In the genomic region with DNA sequence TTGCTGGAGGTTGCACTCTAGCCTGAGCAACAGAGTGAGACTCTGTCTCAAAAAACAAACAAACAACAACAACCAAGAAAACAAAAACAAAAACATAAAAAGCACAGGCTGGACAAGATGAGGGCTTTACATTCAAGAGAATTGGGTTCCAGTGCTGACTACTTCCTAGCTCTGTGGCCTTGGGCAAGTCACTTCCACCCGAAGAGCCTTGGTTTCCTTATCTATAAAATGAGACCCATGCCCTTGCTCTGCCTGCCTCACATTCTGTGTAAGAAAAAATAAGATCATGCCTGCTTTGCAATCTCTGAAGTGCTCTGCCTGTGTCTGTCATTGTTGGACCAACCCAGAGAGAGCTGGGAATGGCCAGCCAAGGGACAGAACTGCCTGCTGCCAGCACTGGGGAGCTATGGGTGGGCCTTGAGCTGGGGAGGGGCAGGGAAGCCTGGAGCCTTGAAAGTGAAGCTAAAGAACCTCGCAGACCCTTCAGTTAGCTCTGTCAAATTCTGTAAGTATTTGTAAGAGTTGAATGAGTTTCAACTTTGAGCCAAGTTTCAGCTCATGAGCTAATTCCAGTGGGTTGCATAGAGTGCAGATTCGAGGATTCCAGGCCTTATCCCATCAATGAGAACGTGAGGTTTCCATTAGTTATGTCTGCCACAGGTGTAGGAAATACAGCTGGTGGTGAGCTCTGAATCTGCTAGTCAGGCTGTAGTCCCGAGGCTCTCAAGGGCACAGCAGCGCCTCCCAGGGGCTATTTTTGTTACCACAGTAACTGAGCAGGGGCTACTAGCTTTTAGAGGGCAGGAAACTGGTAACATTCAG, we compare ENCODE assay signal across 8 cellular contexts.
A peak's percentile ranks its signal among the peaks of the same experiment; 100 is the strongest.
DNase-seq lines count a peak whose midpoint lies in the region; ATAC-seq and TF ChIP-seq lines count a peak whose summit lies in the region.

No MANE protein-coding gene starts in this region.

- TF ChIP-seq CTCF in DND-41 (IDR thresholded peaks at IDR 0.05; ENCODE audit: borderline replicate concordance, extremely low read depth, low read length, poor library complexity, severe bottlenecking) (peak; percentile 63), HFFc6 (IDR thresholded peaks at IDR 0.05) (peak; percentile 45; the same call in 1 of the 2 replicates), mammary epithelial cell (conservative IDR thresholded peaks at IDR 0.05 in 1 of 2, IDR thresholded peaks at IDR 0.05 in 1 of 2; ENCODE audit: extremely low read depth in 1 of 2, insufficient read depth in 1 of 2, low read depth in 1 of 2, low read length in 2 of 2) (peak; percentile 42 to 44)

- 50% methylated on average over 6 of the region's 6 CpGs for WGBS in mammary epithelial cell (ENCODE audit: low coverage, missing lambda C conversion rate)

- H3K9me3 ChIP-seq in DND-41 (ENCODE audit: insufficient read depth, low read length, severe bottlenecking) (no peaks in the 10 kb centered on the region), mammary epithelial cell (replicated peaks; ENCODE audit: insufficient read depth, low read length) (no peaks in the 10 kb centered on the region)
- no peaks in the 10 kb centered on the region for H3K9me3 ChIP-seq in naive thymus-derived CD4-positive, alpha-beta T cell (ENCODE audit: control insufficient read depth in 2 of 3, low read length in 3 of 3)

- no peak overlapping the region for H3K4me3 Mint-ChIP-seq in HFFc6
- H3K4me3 Mint-ChIP-seq in naive thymus-derived CD4-positive, alpha-beta T cell, result no peak overlapping the region

- DNase-seq in DND-41, result peak; percentile 48
- no peak for DNase-seq in HFFc6
- peak; percentile 89 for DNase-seq in RPMI8226
- DNase-seq in mammary epithelial cell, result peak; percentile 53
- DNase-seq in naive thymus-derived CD4-positive, alpha-beta T cell, result peak in 6 of 9 donors; percentile 4 to 28 (median 11)
- DNase-seq in midbrain (lab: John Stamatoyannopoulos, UW), result no peak

- no peaks in the 10 kb centered on the region for H3K36me3 Mint-ChIP-seq in HFFc6 (ENCODE audit: low read depth)
- peaks cover 0 to 7% (median 4%) of the 10 kb centered on the region in 5 donors for H3K36me3 Mint-ChIP-seq in naive thymus-derived CD4-positive, alpha-beta T cell

- H3K4me1 Mint-ChIP-seq in HFFc6 (ENCODE audit: low read depth), result no peaks in the 10 kb centered on the region
- H3K4me1 Mint-ChIP-seq in naive thymus-derived CD4-positive, alpha-beta T cell, result peaks cover 0 to 9% (median 0%) of the 10 kb centered on the region in 7 donors

- in situ Hi-C loops in mammary epithelial cell (cut with MboI; ENCODE audit: low sequenced_read_pairs in 2 of 2), result no loop called here

- H3K27me3 ChIP-seq in DND-41 (ENCODE audit: insufficient read depth, low read length, poor library complexity) (no peaks in the 10 kb centered on the region), mammary epithelial cell (ENCODE audit: insufficient read depth, low read length) (peaks cover 4% of the 10 kb centered on the region)
- H3K27me3 ChIP-seq in naive thymus-derived CD4-positive, alpha-beta T cell (ENCODE audit: control insufficient read depth in 2 of 2, insufficient read depth in 2 of 2, low read length in 2 of 2), result peaks cover 0 to 3% of the 10 kb centered on the region in 2 donors

- H4K20me1 ChIP-seq in DND-41 (ENCODE audit: insufficient read depth, low read length), result no peaks in the 10 kb centered on the region
- no peaks in the 10 kb centered on the region for H4K20me1 ChIP-seq in mammary epithelial cell (ENCODE audit: insufficient read depth, low read length)

- H3K27ac Mint-ChIP-seq in HFFc6, result no peak overlapping the region
- no peak overlapping the region for H3K27ac Mint-ChIP-seq in naive thymus-derived CD4-positive, alpha-beta T cell

- CTCF ChIA-PET in mammary epithelial cell (lab: Charles Lee; ENCODE audit: low non-redundant PET), result interaction anchor here (0.6 to 0.7 kb wide), 5 partner anchors 8 to 406 kb away, joined by 3 to 9 read pairs (median 3); no protein-coding TSS in a partner anchor
- CTCF ChIA-PET in naive thymus-derived CD4-positive, alpha-beta T cell (lab: Charles Lee), result interaction anchor here (1.0 kb wide), 1 partner anchor 186 kb away, joined by 3 read pairs; no protein-coding TSS in a partner anchor

- H3K36me3 ChIP-seq in DND-41 (ENCODE audit: insufficient read depth, low read length) (no peaks in the 10 kb centered on the region), mammary epithelial cell (ENCODE audit: insufficient read depth, low read length) (no peaks in the 10 kb centered on the region)
- H3K36me3 ChIP-seq in naive thymus-derived CD4-positive, alpha-beta T cell (ENCODE audit: control insufficient read depth in 2 of 3, insufficient read depth in 3 of 3, low read length in 3 of 3), result no peaks in the 10 kb centered on the region

- intact Hi-C loops in mammary epithelial cell (cut with micrococcal nuclease), result loop anchor here (1.0 kb wide), 1 partner anchor 185 kb away; no protein-coding TSS in a partner anchor
- intact Hi-C loops in naive thymus-derived CD4-positive, alpha-beta T cell (cut with micrococcal nuclease), result no loop called here

- peak; percentile 58; the same call in 1 of the 3 replicates for ATAC-seq in DND-41 (ENCODE audit: insufficient read depth, low read depth)
- peak; percentile 63 for ATAC-seq in naive thymus-derived CD4-positive, alpha-beta T cell
- no peak for ATAC-seq in HG02763 (IDR thresholded peaks at IDR 0.05; ENCODE audit: unreplicated experiment)
- ATAC-seq in HG03039 (IDR thresholded peaks at IDR 0.05; ENCODE audit: unreplicated experiment), result no peak

- H3K4me2 ChIP-seq in DND-41 (ENCODE audit: insufficient read depth, low read length) (no peak overlapping the region), mammary epithelial cell (ENCODE audit: insufficient read depth, low read depth, low read length) (no peak overlapping the region)

- no peaks in the 10 kb centered on the region for H3K4me1 ChIP-seq in DND-41 (ENCODE audit: insufficient read depth, low read length)
- no peaks in the 10 kb centered on the region for H3K4me1 ChIP-seq in mammary epithelial cell (ENCODE audit: insufficient read depth, low read length)
- H3K4me1 ChIP-seq in naive thymus-derived CD4-positive, alpha-beta T cell (ENCODE audit: control insufficient read depth in 2 of 2, insufficient read depth in 2 of 2, low read length in 2 of 2), result no peaks in the 10 kb centered on the region

- H3K4me3 ChIP-seq in DND-41 (ENCODE audit: low read depth in 1 of 2, low read length in 2 of 2) (no peak overlapping the region), mammary epithelial cell (replicated peaks in 1 of 3; ENCODE audit: insufficient read depth in 1 of 3, low read depth in 2 of 3, low read length in 3 of 3) (no peak overlapping the region)
- no peak overlapping the region for H3K4me3 ChIP-seq in naive thymus-derived CD4-positive, alpha-beta T cell (ENCODE audit: low read length)

- POLR2A ChIA-PET in naive thymus-derived CD4-positive, alpha-beta T cell (lab: Charles Lee), result no interaction called here

- no peak overlapping the region for H3K27ac ChIP-seq in DND-41 (ENCODE audit: low read length)
- no peak overlapping the region for H3K27ac ChIP-seq in mammary epithelial cell (ENCODE audit: insufficient read depth, low read depth, low read length)
- no peak overlapping the region for H3K27ac ChIP-seq in naive thymus-derived CD4-positive, alpha-beta T cell (ENCODE audit: low read depth, low read length)

- H3K9me3 Mint-ChIP-seq in HFFc6, result peaks cover 7% of the 10 kb centered on the region
- peaks cover 0 to 11% (median 3%) of the 10 kb centered on the region in 11 donors for H3K9me3 Mint-ChIP-seq in naive thymus-derived CD4-positive, alpha-beta T cell

- H3K9ac ChIP-seq in DND-41 (ENCODE audit: low read depth, low read length), result no peak overlapping the region
- H3K9ac ChIP-seq in mammary epithelial cell (ENCODE audit: insufficient read depth, low read length), result no peak overlapping the region

- peaks cover 43% of the 10 kb centered on the region for H3K27me3 Mint-ChIP-seq in HFFc6 (ENCODE audit: insufficient read depth)
- H3K27me3 Mint-ChIP-seq in naive thymus-derived CD4-positive, alpha-beta T cell, result peaks cover 25 to 41% (median 31%) of the 10 kb centered on the region in 5 donors

- no TSS peak for BruUV-seq in mammary epithelial cell (replicated peaks; lab: Mats Ljungman, UMichigan)

- H3K79me2 ChIP-seq in DND-41 (ENCODE audit: insufficient read depth, low read length), result no peaks in the 10 kb centered on the region
- H3K79me2 ChIP-seq in mammary epithelial cell (ENCODE audit: insufficient read depth, low read length), result no peaks in the 10 kb centered on the region

- H2AFZ ChIP-seq in DND-41 (ENCODE audit: low read depth, low read length) (no peak overlapping the region), mammary epithelial cell (ENCODE audit: low read depth, low read length) (no peak overlapping the region)

- dilution Hi-C loops in mammary epithelial cell (cut with HindIII; ENCODE audit: low sequenced_read_pairs), result no loop called here

Comparison
In these comparisons a context has a peak if more than half of its experiments do, and no peak if none do; other contexts are left out.
1. ATAC-seq: peak in DND-41 (single experiment) and naive thymus-derived CD4-positive, alpha-beta T cell (single experiment); none in HG02763 (single experiment) and HG03039 (single experiment).
2. DNase-seq: peak in DND-41 (single experiment), RPMI8226 (single experiment), mammary epithelial cell (single experiment) and naive thymus-derived CD4-positive, alpha-beta T cell (6 of 9); none in HFFc6 (single experiment) and midbrain (single experiment).
3. Peak in every context shown above with its lines, with median percentiles within 50 percentile points of each other: CTCF ChIP-seq.